ENCODE assay signal across 27 cellular contexts in the genomic region with DNA sequence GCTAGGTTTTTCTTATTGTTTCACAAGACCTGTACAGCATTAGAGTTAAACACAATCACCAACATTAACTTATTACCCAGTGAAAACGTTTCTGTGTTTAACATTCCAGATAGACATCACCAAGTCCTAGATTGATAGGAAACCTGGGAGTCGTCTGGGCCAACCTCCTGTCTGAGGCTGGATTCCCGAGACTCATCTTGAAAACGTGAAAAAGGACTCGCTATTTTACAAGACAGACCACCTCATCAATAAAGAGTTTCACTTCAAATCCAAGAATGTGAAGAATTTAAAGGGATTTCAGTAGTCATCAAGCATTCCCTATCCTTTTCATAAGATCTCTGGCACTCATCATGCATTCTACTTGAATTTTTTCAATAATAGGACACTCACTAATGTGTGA.
"Had no signal": no experiment of that assay in that cellular context is flagged by ENCODE, and none has a peak within 500 bp of the region (broad histone marks: within the 10 kb centered on the region; RNA-seq: fewer than 3 reads in every experiment).

No MANE protein-coding gene starts in this region.

- H3K4me1 ChIP-seq: sigmoid colon, upper lobe of right lung had no signal

- H3K4me1 Mint-ChIP-seq: activated naive CD4-positive, alpha-beta T cell treated with anti-CD3 and anti-CD28 coated beads, Interleukin-2, amount 50 U/mL, for 24 hours; naive thymus-derived CD4-positive, alpha-beta T cell; neural crest cell had no signal

- H3K36me3 Mint-ChIP-seq: naive thymus-derived CD4-positive, alpha-beta T cell had no signal

- H3K36me3 ChIP-seq: brain microvascular endothelial cell, sigmoid colon, thoracic aorta, upper lobe of right lung had no signal

- H3K9me3 ChIP-seq: thoracic aorta, upper lobe of right lung had no signal

- H3K27me3 ChIP-seq: brain microvascular endothelial cell, sigmoid colon, upper lobe of right lung had no signal

- ATAC-seq: activated CD8-positive, alpha-beta T cell treated with anti-CD3 and anti-CD28 coated beads, Interleukin-2, amount 10 ng/mL, durations not matched to agents 7 days and 5 days; esophagus mucosa; naive thymus-derived CD4-positive, alpha-beta T cell; upper lobe of right lung had no signal

- H3K4me3 Mint-ChIP-seq: activated CD8-positive, alpha-beta T cell treated with anti-CD3 and anti-CD28 coated beads, Interleukin-2, amount 10 ng/mL, durations not matched to agents 7 days and 5 days; activated naive CD4-positive, alpha-beta T cell treated with anti-CD3 and anti-CD28 coated beads, Interleukin-2, amount 50 U/mL, for 24 hours; activated T-helper 1 cell treated with anti-CD3 and anti-CD28 coated beads, Interleukin-12 subunit alpha, Interleukin-12 subunit beta, Interleukin-2, Interleukin-4 antibody, amounts not matched to agents 30 ng/mL and 10 ng/mL and 1 ng/mL, durations not matched to agents 14 hours and 24 hours and 36 hours; naive thymus-derived CD4-positive, alpha-beta T cell; neural crest cell had no signal

- H3K27ac ChIP-seq: brain microvascular endothelial cell, sigmoid colon, thoracic aorta, upper lobe of right lung, VCaP had no signal

- H3K9me3 Mint-ChIP-seq: activated T-helper 1 cell treated with anti-CD3 and anti-CD28 coated beads, Interleukin-12 subunit alpha, Interleukin-12 subunit beta, Interleukin-2, Interleukin-4 antibody, amounts not matched to agents 30 ng/mL and 10 ng/mL and 1 ng/mL, durations not matched to agents 14 hours and 24 hours and 36 hours had no signal

- H3K27ac Mint-ChIP-seq: activated CD8-positive, alpha-beta T cell treated with anti-CD3 and anti-CD28 coated beads, Interleukin-2, amount 10 ng/mL, durations not matched to agents 7 days and 5 days; activated naive CD4-positive, alpha-beta T cell treated with anti-CD3 and anti-CD28 coated beads, Interleukin-2, amount 50 U/mL, for 24 hours; activated T-helper 1 cell treated with anti-CD3 and anti-CD28 coated beads, Interleukin-12 subunit alpha, Interleukin-12 subunit beta, Interleukin-2, Interleukin-4 antibody, amounts not matched to agents 30 ng/mL and 10 ng/mL and 1 ng/mL, durations not matched to agents 14 hours and 24 hours and 36 hours; naive thymus-derived CD4-positive, alpha-beta T cell had no signal

- DNase-seq: activated CD4-positive, alpha-beta T cell treated with anti-CD3 and anti-CD28 coated beads for 1 hour; activated CD4-positive, alpha-beta T cell treated with anti-CD3 and anti-CD28 coated beads, Interleukin-2, amount 50 U/mL, for 1 hour; activated CD8-positive, alpha-beta T cell treated with anti-CD3 and anti-CD28 coated beads, Interleukin-2, amount 10 ng/mL, durations not matched to agents 7 days and 5 days; activated gamma-delta T cell; aorta; brain microvascular endothelial cell; caudate nucleus; dermis blood vessel endothelial cell; effector CD8-positive, alpha-beta T cell; foreskin melanocyte; left colon; mesenchymal stem cell; naive thymus-derived CD4-positive, alpha-beta T cell; posterior cingulate gyrus; retina; sigmoid colon; stimulated activated CD4-positive, alpha-beta T cell treated with anti-CD3 and anti-CD28 coated beads, Interleukin-4, amount 100 ng/mL, for 1 hour; stimulated activated naive CD4-positive, alpha-beta T cell; SW 1271; T-helper 2 cell; upper lobe of right lung had no signal

- H3K4me3 ChIP-seq: sigmoid colon, thoracic aorta, upper lobe of right lung had no signal
